8 cellular contexts compared by ENCODE assay signal in the genomic region with DNA sequence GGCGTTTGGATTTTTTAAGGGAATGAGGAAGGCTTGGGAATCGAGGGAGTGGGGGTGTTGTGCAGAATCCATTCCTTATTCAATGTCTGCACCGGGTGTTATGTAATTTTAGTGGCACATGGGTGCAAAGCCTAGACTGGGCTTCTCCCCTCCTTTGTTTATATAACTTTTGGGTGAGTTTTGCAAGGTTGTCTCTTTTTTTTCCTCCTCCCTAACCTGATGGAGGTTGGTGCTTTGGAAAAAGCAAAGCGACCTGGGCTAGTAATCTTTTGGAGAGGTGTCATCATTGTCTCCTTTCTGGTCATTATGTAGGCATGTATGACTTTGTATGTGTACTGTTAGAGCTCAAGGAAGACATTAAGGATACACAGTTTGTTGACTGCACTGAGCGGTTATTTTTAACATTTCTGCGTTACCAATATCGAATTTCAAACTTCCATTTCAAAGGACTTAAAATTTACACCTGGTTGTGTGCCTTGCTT. TPM values are rescaled to one million over a fixed set of nuclear protein-coding genes. Genes with fewer than 3 reads are reported as not detected.
DNase-seq lines count a peak whose midpoint lies in the region; TF ChIP-seq lines count a peak whose summit lies in the region.

No MANE protein-coding gene starts in this region.

- H3K27me3 ChIP-seq in ACC112 (ENCODE audit: insufficient read depth, low read length) (no peaks in the 10 kb centered on the region), uterus (no peaks in the 10 kb centered on the region)

- H3K36me3 ChIP-seq in ACC112 (ENCODE audit: insufficient read depth, low read length) (no peaks in the 10 kb centered on the region), uterus (no peaks in the 10 kb centered on the region)

- H3K4me1 ChIP-seq in ACC112 (ENCODE audit: control insufficient read depth, insufficient read depth, low read length, unreplicated experiment) (peaks cover 13% of the 10 kb centered on the region), uterus (peaks cover 0 to 13% of the 10 kb centered on the region in 2 donors)

- H3K9me3 ChIP-seq in uterus: no peaks in the 10 kb centered on the region

- no peak for TF ChIP-seq POLR2A in uterus (IDR thresholded peaks at IDR 0.05)

- H2AFZ ChIP-seq in ACC112 (ENCODE audit: low read length, unreplicated experiment): peak overlapping the region; percentile 26

- DNase-seq in HuH-7.5 (ENCODE audit: low spot score) (peak; percentile 7), astrocyte of the spinal cord (ENCODE audit: low read depth, low spot score) (no peak), medulla oblongata (ENCODE audit: extremely low spot score) (peak; percentile 51), uterus (no peak), dedifferentiated amniotic fluid mesenchymal stem cell (ENCODE audit: extremely low spot score) (no peak), mesenteric fat pad (ENCODE audit: low spot score) (no peak)
- no peak for DNase-seq in stimulated activated CD8-positive, alpha-beta memory T cell treated with anti-CD3 and anti-CD28 coated beads, Interleukin-4, amount 100 ng/mL, for 48 hours

- H3K27ac ChIP-seq in ACC112 (ENCODE audit: low read depth, low read length): no peak overlapping the region
- H3K27ac ChIP-seq in uterus: peak overlapping the region; percentile 91 to 97

- peaks cover 42% of the 10 kb centered on the region for H3K79me2 ChIP-seq in ACC112 (ENCODE audit: control insufficient read depth, insufficient read depth, low read length, unreplicated experiment)

- intact Hi-C loops in uterus (cut with DNase I; ENCODE audit: low total_unique reads): no loop called here

- in situ Hi-C loops in astrocyte of the spinal cord (cut with HindIII; ENCODE audit: low sequenced_read_pairs): no loop called here

- no peak for TF ChIP-seq CTCF in astrocyte of the spinal cord (IDR thresholded peaks at IDR 0.05; ENCODE audit: low read depth, low read length)
- no peak for TF ChIP-seq CTCF in uterus (IDR thresholded peaks at IDR 0.05)

- H3K4me3 ChIP-seq in ACC112 (ENCODE audit: low read depth, low read length): peak overlapping the region; percentile 94
- H3K4me3 ChIP-seq in astrocyte of the spinal cord (ENCODE audit: low read depth, low read length): peak overlapping the region; percentile 86
- peak overlapping the region; percentile 86 to 87 for H3K4me3 ChIP-seq in uterus

RNA-seq across cellular contexts. Expression of a gene that starts 3.1 kb away (rescaled TPM):
- total RNA-seq in uterus (100 to 1,000 TPM in 3 of 4 donors, 10 to 100 TPM in 1; 51.7 to 251 (median 214) TPM), mesenteric fat pad (136 TPM)

Comparison
In these comparisons a context has a peak if more than half of its experiments do, and no peak if none do; other contexts are left out.
1. DNase-seq: peak in HuH-7.5 (single experiment) and medulla oblongata (single experiment); none in astrocyte of the spinal cord (single experiment), uterus (0 of 2), dedifferentiated amniotic fluid mesenchymal stem cell (single experiment), mesenteric fat pad (single experiment) and stimulated activated CD8-positive, alpha-beta memory T cell treated with anti-CD3 and anti-CD28 coated beads, Interleukin-4, amount 100 ng/mL, for 48 hours (single experiment).
2. Peak in every context shown above with its lines, with median percentiles within 50 percentile points of each other: H3K4me3 ChIP-seq.